7 cellular contexts compared by ENCODE assay signal in genomic region chr20:58891686-58892125, GRCh38. TPM values are rescaled to one million over a fixed set of nuclear protein-coding genes. Genes with fewer than 3 reads are reported as not detected.
DNase-seq lines count a peak whose midpoint lies in the region; ATAC-seq, FAIRE-seq and TF ChIP-seq lines count a peak whose summit lies in the region.

No MANE protein-coding gene starts in this region.

- H3K27me3 ChIP-seq in pancreas: no peaks in the 10 kb centered on the region

- no peak for TF ChIP-seq CTCF in GM20000 (IDR thresholded peaks at IDR 0.05; ENCODE audit: extremely low read depth, missing control alignments)
- TF ChIP-seq CTCF in fibroblast of villous mesenchyme (IDR thresholded peaks at IDR 0.05; ENCODE audit: insufficient read depth, low read depth, low read length): no peak
- no peak for TF ChIP-seq CTCF in pancreas (IDR thresholded peaks at IDR 0.05)

- peaks cover 25 to 34% (median 33%) of the 10 kb centered on the region in 3 donors for H3K4me1 ChIP-seq in pancreas

- ATAC-seq in pancreas: peak in 2 of 4 donors; percentile 1

- H3K36me3 ChIP-seq in pancreas: no peaks in the 10 kb centered on the region

- 1% methylated on average over 15 to 63 of the region's 63 CpGs for WGBS in pancreas, 2 donors

- H3K4me3 ChIP-seq in fibroblast of villous mesenchyme (ENCODE audit: low read depth, low read length) (peak overlapping the region; percentile 77), pancreas (peak overlapping the region; percentile 35 to 68 (median 56))

- DNase-seq in GM20000 (ENCODE audit: low spot score): peak; percentile 60
- DNase-seq in M059J (ENCODE audit: low read depth): peak; percentile 62
- peak; percentile 52 to 63 for DNase-seq in activated T-cell treated with anti-CD3 and anti-CD28 coated beads, Interleukin-2, amount 50 U/mL, for 48 hours
- peak; percentile 44 for DNase-seq in fibroblast of villous mesenchyme (ENCODE audit: low read depth)
- DNase-seq in pancreas: peak in 4 of 6 donors; percentile 28 to 73 (median 53)
- DNase-seq in NCI-H1694 (lab: John Stamatoyannopoulos, UW): no peak
- DNase-seq in NCI-H2196 treated with DMSO at 0.1 percent for 48 hours (lab: John Stamatoyannopoulos, UW; ENCODE audit: unreplicated experiment): no peak

- intact Hi-C loops in pancreas (cut with DNase I): loop anchor here in 1 of 3 donors (10.0 kb wide), 1 partner anchor 83 kb away; no protein-coding TSS in a partner anchor

- FAIRE-seq in pancreas (lab: Jason Lieb, UNC): no peak

- H3K27ac ChIP-seq in pancreas: peak overlapping the region; percentile 86 to 98 (median 94)

- H3K9me3 ChIP-seq in pancreas: no peaks in the 10 kb centered on the region

RNA-seq across cellular contexts. Expression of gene GNAS, which starts 39.2 kb away (rescaled TPM):
- 1,151 and 1,551 TPM in 2 replicates for total RNA-seq in M059J (2014; rRNA removed; shearing (Covaris generic))
- total RNA-seq in fibroblast of villous mesenchyme (345 and 361 TPM in 2 replicates), pancreas (100 to 1,000 TPM; 349 to 850 (median 535) TPM)
- 1,000 to 10,000 TPM; 1,207 to 2,220 TPM for polyA plus RNA-seq in pancreas

RNA-seq across cellular contexts. Expression of gene GNAS-AS1, which starts 41.0 kb away (rescaled TPM):
- total RNA-seq in M059J (2014; rRNA removed; shearing (Covaris generic)): 1.0 TPM in 1 of 2 replicates, not detected in the other
- 0.43 and 0.64 TPM in 2 replicates for total RNA-seq in fibroblast of villous mesenchyme
- under 1 TPM; 0.47 to 0.84 (median 0.53) TPM for total RNA-seq in pancreas
- polyA plus RNA-seq in pancreas: 1 to 10 TPM in 1 of 2 donors, under 1 TPM in 1; 0.68 to 2.8 TPM

Comparison
In these comparisons a context has a peak if more than half of its experiments do, and no peak if none do; other contexts are left out.
1. DNase-seq: peak in GM20000 (single experiment), M059J (single experiment), activated T-cell treated with anti-CD3 and anti-CD28 coated beads, Interleukin-2, amount 50 U/mL, for 48 hours (2 of 2), fibroblast of villous mesenchyme (single experiment) and pancreas (4 of 6); none in NCI-H1694 (single experiment) and NCI-H2196 treated with DMSO at 0.1 percent for 48 hours (single experiment).